Comparison of ENCODE assay signal across 1 cellular context in the genomic region with DNA sequence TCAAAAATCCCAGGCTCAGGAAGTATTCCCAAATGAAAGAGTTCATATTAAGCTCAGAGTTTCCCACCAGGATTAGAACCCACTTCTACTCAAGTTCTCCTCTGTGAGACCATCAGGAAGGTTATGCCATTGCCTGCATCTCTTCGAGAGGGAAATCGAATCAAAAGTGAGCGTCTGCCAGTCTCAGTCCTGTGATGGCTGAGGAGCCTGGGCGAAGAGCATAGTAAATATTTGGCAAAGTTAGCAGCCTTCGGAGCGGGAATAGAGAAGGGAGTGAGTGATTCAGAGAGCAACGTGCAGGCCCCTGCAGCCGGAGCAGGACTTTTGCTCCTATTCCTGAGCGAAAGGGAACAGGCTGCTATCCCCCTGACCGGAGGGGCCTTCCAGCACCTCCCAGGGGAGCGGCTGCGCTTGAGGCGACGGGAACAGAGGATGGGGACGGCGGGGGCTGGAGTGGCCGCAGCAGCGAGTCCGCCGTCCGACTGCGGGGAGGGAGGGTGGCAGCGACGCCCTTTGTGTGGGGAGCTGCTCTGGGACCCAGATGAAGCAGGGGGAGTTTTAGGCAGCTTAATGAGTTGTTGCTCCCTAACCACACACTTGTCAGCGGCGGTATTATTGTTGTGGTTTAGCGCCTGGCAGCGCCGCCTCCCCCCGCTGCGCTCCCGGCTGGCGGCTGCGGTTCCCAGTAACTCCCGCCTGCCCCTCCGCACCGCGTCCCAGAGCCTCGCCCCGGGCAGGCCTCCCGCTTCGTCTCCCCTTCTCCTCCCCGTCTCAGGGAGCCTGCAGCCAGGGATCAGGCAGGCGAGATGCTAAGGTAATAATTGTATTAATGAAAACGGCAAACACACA.
TF ChIP-seq lines count a peak whose summit lies in the region.

No MANE protein-coding gene starts in this region.

TF ChIP-seq in SK-N-SH treated with all-trans-retinoic acid at 6 μM for 48 hours, 23 proteins besides CTCF, POLR2A, EP300 and RAD21 (continued from another document):
- TF ChIP-seq, protein P1, sequence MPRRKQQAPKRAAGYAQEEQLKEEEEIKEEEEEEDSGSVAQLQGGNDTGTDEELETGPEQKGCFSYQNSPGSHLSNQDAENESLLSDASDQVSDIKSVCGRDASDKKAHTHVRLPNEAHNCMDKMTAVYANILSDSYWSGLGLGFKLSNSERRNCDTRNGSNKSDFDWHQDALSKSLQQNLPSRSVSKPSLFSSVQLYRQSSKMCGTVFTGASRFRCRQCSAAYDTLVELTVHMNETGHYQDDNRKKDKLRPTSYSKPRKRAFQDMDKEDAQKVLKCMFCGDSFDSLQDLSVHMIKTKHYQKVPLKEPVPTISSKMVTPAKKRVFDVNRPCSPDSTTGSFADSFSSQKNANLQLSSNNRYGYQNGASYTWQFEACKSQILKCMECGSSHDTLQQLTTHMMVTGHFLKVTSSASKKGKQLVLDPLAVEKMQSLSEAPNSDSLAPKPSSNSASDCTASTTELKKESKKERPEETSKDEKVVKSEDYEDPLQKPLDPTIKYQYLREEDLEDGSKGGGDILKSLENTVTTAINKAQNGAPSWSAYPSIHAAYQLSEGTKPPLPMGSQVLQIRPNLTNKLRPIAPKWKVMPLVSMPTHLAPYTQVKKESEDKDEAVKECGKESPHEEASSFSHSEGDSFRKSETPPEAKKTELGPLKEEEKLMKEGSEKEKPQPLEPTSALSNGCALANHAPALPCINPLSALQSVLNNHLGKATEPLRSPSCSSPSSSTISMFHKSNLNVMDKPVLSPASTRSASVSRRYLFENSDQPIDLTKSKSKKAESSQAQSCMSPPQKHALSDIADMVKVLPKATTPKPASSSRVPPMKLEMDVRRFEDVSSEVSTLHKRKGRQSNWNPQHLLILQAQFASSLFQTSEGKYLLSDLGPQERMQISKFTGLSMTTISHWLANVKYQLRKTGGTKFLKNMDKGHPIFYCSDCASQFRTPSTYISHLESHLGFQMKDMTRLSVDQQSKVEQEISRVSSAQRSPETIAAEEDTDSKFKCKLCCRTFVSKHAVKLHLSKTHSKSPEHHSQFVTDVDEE (CRISPR knock-in tag; IDR thresholded peaks at IDR 0.05): no peak
- no peak for TF ChIP-seq ZFP30 (CRISPR knock-in tag; IDR thresholded peaks at IDR 0.05)
- TF ChIP-seq, protein P2, sequence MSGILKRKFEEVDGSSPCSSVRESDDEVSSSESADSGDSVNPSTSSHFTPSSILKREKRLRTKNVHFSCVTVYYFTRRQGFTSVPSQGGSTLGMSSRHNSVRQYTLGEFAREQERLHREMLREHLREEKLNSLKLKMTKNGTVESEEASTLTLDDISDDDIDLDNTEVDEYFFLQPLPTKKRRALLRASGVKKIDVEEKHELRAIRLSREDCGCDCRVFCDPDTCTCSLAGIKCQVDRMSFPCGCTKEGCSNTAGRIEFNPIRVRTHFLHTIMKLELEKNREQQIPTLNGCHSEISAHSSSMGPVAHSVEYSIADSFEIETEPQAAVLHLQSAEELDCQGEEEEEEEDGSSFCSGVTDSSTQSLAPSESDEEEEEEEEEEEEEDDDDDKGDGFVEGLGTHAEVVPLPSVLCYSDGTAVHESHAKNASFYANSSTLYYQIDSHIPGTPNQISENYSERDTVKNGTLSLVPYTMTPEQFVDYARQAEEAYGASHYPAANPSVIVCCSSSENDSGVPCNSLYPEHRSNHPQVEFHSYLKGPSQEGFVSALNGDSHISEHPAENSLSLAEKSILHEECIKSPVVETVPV (CRISPR knock-in tag; IDR thresholded peaks at IDR 0.05): no peak
- TF ChIP-seq, protein P3, sequence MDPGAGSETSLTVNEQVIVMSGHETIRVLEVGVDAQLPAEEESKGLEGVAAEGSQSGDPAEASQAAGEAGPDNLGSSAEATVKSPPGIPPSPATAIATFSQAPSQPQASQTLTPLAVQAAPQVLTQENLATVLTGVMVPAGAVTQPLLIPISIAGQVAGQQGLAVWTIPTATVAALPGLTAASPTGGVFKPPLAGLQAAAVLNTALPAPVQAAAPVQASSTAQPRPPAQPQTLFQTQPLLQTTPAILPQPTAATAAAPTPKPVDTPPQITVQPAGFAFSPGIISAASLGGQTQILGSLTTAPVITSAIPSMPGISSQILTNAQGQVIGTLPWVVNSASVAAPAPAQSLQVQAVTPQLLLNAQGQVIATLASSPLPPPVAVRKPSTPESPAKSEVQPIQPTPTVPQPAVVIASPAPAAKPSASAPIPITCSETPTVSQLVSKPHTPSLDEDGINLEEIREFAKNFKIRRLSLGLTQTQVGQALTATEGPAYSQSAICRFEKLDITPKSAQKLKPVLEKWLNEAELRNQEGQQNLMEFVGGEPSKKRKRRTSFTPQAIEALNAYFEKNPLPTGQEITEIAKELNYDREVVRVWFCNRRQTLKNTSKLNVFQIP (CRISPR knock-in tag; IDR thresholded peaks at IDR 0.05; ENCODE audit: borderline replicate concordance, low read depth): no peak
TF ChIP-seq in SK-N-SH treated with all-trans-retinoic acid at 6 μM for 48 hours: peak in this region for 0.
